32 cellular contexts compared by ENCODE assay signal in genomic region chr5:14834584-14835540, GRCh38. TPM values are rescaled to one million over a fixed set of nuclear protein-coding genes. Genes with fewer than 3 reads are reported as not detected.
A peak's percentile ranks its signal among the peaks of the same experiment; 100 is the strongest.
DNase-seq lines count a peak whose midpoint lies in the region; ATAC-seq and TF ChIP-seq lines count a peak whose summit lies in the region.
"Had no signal": no experiment of that assay in that cellular context is flagged by ENCODE, and none has a peak within 500 bp of the region (broad histone marks: within the 10 kb centered on the region; RNA-seq: fewer than 3 reads in every experiment).

No MANE protein-coding gene starts in this region.

- H3K9ac ChIP-seq in neural progenitor cell: no peak overlapping the region

- H3K79me2 ChIP-seq in neural progenitor cell (ENCODE audit: low read depth): no peaks in the 10 kb centered on the region

- no peaks in the 10 kb centered on the region for H3K4me1 Mint-ChIP-seq in neural progenitor cell
- H3K4me1 Mint-ChIP-seq: activated naive CD4-positive, alpha-beta T cell treated with anti-CD3 and anti-CD28 coated beads, Interleukin-2, amount 10 ng/mL, durations not matched to agents 7 days and 5 days had no signal

- peak overlapping the region; percentile 2 for H3K27ac ChIP-seq in neural progenitor cell
- H3K27ac ChIP-seq: breast epithelium, hepatocyte had no signal

- ATAC-seq in HG03571 (IDR thresholded peaks at IDR 0.05; ENCODE audit: unreplicated experiment): no peak
- ATAC-seq: naive thymus-derived CD8-positive, alpha-beta T cell; Right ventricle myocardium inferior; SK-N-SH treated with all-trans-retinoic acid at 6 μM for 48 hours; stimulated activated naive B cell treated with anti-CD40 and anti-IgM and Interleukin-4, amounts not matched to agents 10 μg/mL and 1 μg/mL and 100 μg/mL, for 72 hours had no signal

- no peaks in the 10 kb centered on the region for H3K36me3 Mint-ChIP-seq in neural progenitor cell
- H3K36me3 Mint-ChIP-seq: stimulated activated naive B cell treated with anti-CD40 and anti-IgM and Interleukin-4, amounts not matched to agents 10 μg/mL and 1 μg/mL and 100 μg/mL, for 72 hours had no signal

- H3K4me2 ChIP-seq in neural progenitor cell: peak overlapping the region; percentile 53
- H3K4me2 ChIP-seq: hepatocyte had no signal

- no peaks in the 10 kb centered on the region for H3K27me3 ChIP-seq in neural progenitor cell
- H3K27me3 ChIP-seq: breast epithelium, hepatocyte had no signal

- peak; percentile 47 for DNase-seq in NCI-H82 (lab: John Stamatoyannopoulos, UW)
- no peak for DNase-seq in NCI-H82 treated with DMSO at 0.1 percent for 48 hours (lab: John Stamatoyannopoulos, UW; ENCODE audit: unreplicated experiment)
- peak; percentile 70 for DNase-seq in RPMI7951 (ENCODE audit: low read depth)
- DNase-seq in neural progenitor cell (ENCODE audit: low spot score): no peak
- no peak for DNase-seq in mesenteric fat pad (ENCODE audit: low spot score)
- no peak for DNase-seq in NK-92 (lab: John Stamatoyannopoulos, UW; ENCODE audit: unreplicated experiment)
- no peak for DNase-seq in activated CD4-positive, CD25-positive, alpha-beta regulatory T cell treated with anti-CD3 and anti-CD28 coated beads, Interleukin-2, amount 50 U/mL, for 72 hours
- DNase-seq: 8988T; activated CD4-positive, alpha-beta memory T cell treated with anti-CD3 and anti-CD28 coated beads, Interleukin-2, amount 10 ng/mL, durations not matched to agents 7 days and 5 days; activated CD8-positive, alpha-beta memory T cell treated with anti-CD3 and anti-CD28 coated beads, Interleukin-2, amount 50 U/mL, for 4 hours; activated naive CD4-positive, alpha-beta T cell treated with anti-CD3 and anti-CD28 coated beads, Interleukin-2, amount 10 ng/mL, durations not matched to agents 7 days and 5 days; Calu3; CD4-positive, CD25-positive, alpha-beta regulatory T cell; DND-41; naive thymus-derived CD8-positive, alpha-beta T cell; NCI-H1048; NCI-H510A; NK-92 treated with Interleukin-12 subunit alpha and Interleukin-12 subunit beta, amount 100 ng/mL, for 24 hours; nucleus accumbens; stimulated activated CD4-positive, alpha-beta T cell treated with anti-CD3 and anti-CD28 coated beads, Interleukin-15, amount 100 ng/mL, for 24 hours; stimulated activated naive B cell treated with anti-CD40 and anti-IgM and Interleukin-4, amounts not matched to agents 10 μg/mL and 1 μg/mL and 100 μg/mL, for 72 hours; substantia nigra; trophoblast cell had no signal

- H3K4me1 ChIP-seq in neural progenitor cell: peaks cover 10% of the 10 kb centered on the region
- H3K4me1 ChIP-seq: breast epithelium had no signal

- H3K9me3 ChIP-seq in neural progenitor cell (ENCODE audit: low read depth): no peaks in the 10 kb centered on the region
- H3K9me3 ChIP-seq: breast epithelium, HAP-1 had no signal

- H3K9me3 Mint-ChIP-seq in neural progenitor cell: no peaks in the 10 kb centered on the region
- H3K9me3 Mint-ChIP-seq: activated CD4-positive, alpha-beta memory T cell treated with anti-CD3 and anti-CD28 coated beads, Interleukin-2, amount 10 ng/mL, durations not matched to agents 7 days and 5 days; IgD-negative memory B cell; naive thymus-derived CD8-positive, alpha-beta T cell; stimulated activated naive B cell treated with anti-CD40 and anti-IgM and Interleukin-4, amounts not matched to agents 10 μg/mL and 1 μg/mL and 100 μg/mL, for 72 hours; T-helper 1 cell treated with Interleukin-12 subunit alpha and Interleukin-12 subunit beta and Interleukin-4 antibody, amounts not matched to agents 30 μg/mL and 1 μg/mL, for 36 hours had no signal

- H3K27ac Mint-ChIP-seq in neural progenitor cell: no peak overlapping the region
- H3K27ac Mint-ChIP-seq: activated CD4-positive, alpha-beta memory T cell treated with anti-CD3 and anti-CD28 coated beads, Interleukin-2, amount 10 ng/mL, durations not matched to agents 7 days and 5 days; activated naive CD4-positive, alpha-beta T cell treated with anti-CD3 and anti-CD28 coated beads, Interleukin-2, amount 10 ng/mL, durations not matched to agents 7 days and 5 days; IgD-negative memory B cell; stimulated activated naive B cell treated with anti-CD40 and anti-IgM and Interleukin-4, amounts not matched to agents 10 μg/mL and 1 μg/mL and 100 μg/mL, for 72 hours; T-helper 1 cell treated with Interleukin-12 subunit alpha and Interleukin-12 subunit beta and Interleukin-4 antibody, amounts not matched to agents 30 μg/mL and 1 μg/mL, for 36 hours had no signal

- no peak overlapping the region for H3K4me3 ChIP-seq in neural progenitor cell
- H3K4me3 ChIP-seq: breast epithelium, HAP-1, hepatocyte, lung had no signal

- no peak overlapping the region for H3K4me3 Mint-ChIP-seq in neural progenitor cell
- H3K4me3 Mint-ChIP-seq: activated CD4-positive, alpha-beta memory T cell treated with anti-CD3 and anti-CD28 coated beads, Interleukin-2, amount 10 ng/mL, durations not matched to agents 7 days and 5 days; activated naive CD4-positive, alpha-beta T cell treated with anti-CD3 and anti-CD28 coated beads, Interleukin-2, amount 10 ng/mL, durations not matched to agents 7 days and 5 days; naive thymus-derived CD8-positive, alpha-beta T cell; stimulated activated naive B cell treated with anti-CD40 and anti-IgM and Interleukin-4, amounts not matched to agents 10 μg/mL and 1 μg/mL and 100 μg/mL, for 72 hours; T-helper 1 cell treated with Interleukin-12 subunit alpha and Interleukin-12 subunit beta and Interleukin-4 antibody, amounts not matched to agents 30 μg/mL and 1 μg/mL, for 36 hours had no signal

- peaks cover 3% of the 10 kb centered on the region for H3F3A ChIP-seq in neural progenitor cell (ENCODE audit: low read depth)

- no peaks in the 10 kb centered on the region for H3K36me3 ChIP-seq in neural progenitor cell
- H3K36me3 ChIP-seq: breast epithelium, HAP-1 had no signal

- TF ChIP-seq CTCF in neural progenitor cell (IDR thresholded peaks at IDR 0.05): no peak

- peak overlapping the region; percentile 3 for H2AFZ ChIP-seq in neural progenitor cell (replicated peaks)
- H2AFZ ChIP-seq: hepatocyte had no signal

- no peaks in the 10 kb centered on the region for H3K27me3 Mint-ChIP-seq in neural progenitor cell (ENCODE audit: insufficient read depth, low read depth)
- H3K27me3 Mint-ChIP-seq: activated CD4-positive, alpha-beta memory T cell treated with anti-CD3 and anti-CD28 coated beads, Interleukin-2, amount 10 ng/mL, durations not matched to agents 7 days and 5 days; activated naive CD4-positive, alpha-beta T cell treated with anti-CD3 and anti-CD28 coated beads, Interleukin-2, amount 10 ng/mL, durations not matched to agents 7 days and 5 days; CD4-positive, CD25-positive, alpha-beta regulatory T cell; IgD-negative memory B cell; naive thymus-derived CD8-positive, alpha-beta T cell; stimulated activated naive B cell treated with anti-CD40 and anti-IgM and Interleukin-4, amounts not matched to agents 10 μg/mL and 1 μg/mL and 100 μg/mL, for 72 hours had no signal

- no peaks in the 10 kb centered on the region for H4K20me1 ChIP-seq in neural progenitor cell (ENCODE audit: low read depth)

RNA-seq across cellular contexts. Expression of gene ANKH, which starts 36.7 kb away (rescaled TPM):
- 57.0 and 70.5 TPM in 2 replicates for total RNA-seq in RPMI7951 (2014; rRNA removed; shearing (Covaris generic))
- total RNA-seq in neural progenitor cell (ENCODE audit: low replicate concordance) (0.19 TPM in 2 replicates), mesenteric fat pad (78.1 TPM)

Comparison
In these comparisons a context has a peak if more than half of its experiments do, and no peak if none do; other contexts are left out.
1. DNase-seq: peak in NCI-H82 (single experiment) and RPMI7951 (single experiment); none in NCI-H82 treated with DMSO at 0.1 percent for 48 hours (single experiment), neural progenitor cell (single experiment), mesenteric fat pad (single experiment), NK-92 (single experiment) and activated CD4-positive, CD25-positive, alpha-beta regulatory T cell treated with anti-CD3 and anti-CD28 coated beads, Interleukin-2, amount 50 U/mL, for 72 hours (single experiment).
2. RNA of gene ANKH, which starts 36.7 kb away (total RNA-seq): 78.1 TPM in mesenteric fat pad (single experiment) and 57.0 to 70.5 TPM in RPMI7951; 0.19 TPM in neural progenitor cell; every median in the first group is over 10 times any median in the second.